In genomic region chr22:45242778-45243191, GRCh38 we compare ENCODE assay signal across 10 cellular contexts. TPM values are rescaled to one million over a fixed set of nuclear protein-coding genes. Genes with fewer than 3 reads are reported as not detected.
A peak's percentile ranks its signal among the peaks of the same experiment; 100 is the strongest.
DNase-seq lines count a peak whose midpoint lies in the region; ATAC-seq and TF ChIP-seq lines count a peak whose summit lies in the region.
"Had no signal": no experiment of that assay in that cellular context is flagged by ENCODE, and none has a peak within 500 bp of the region (broad histone marks: within the 10 kb centered on the region; RNA-seq: fewer than 3 reads in every experiment).

No MANE protein-coding gene starts in this region.

- no peak for TF ChIP-seq CTCF in natural killer cell (IDR thresholded peaks at IDR 0.05)

- no peak for ATAC-seq in natural killer cell
- no peak for ATAC-seq in HG02759 (IDR thresholded peaks at IDR 0.05; ENCODE audit: unreplicated experiment)
- no peak for ATAC-seq in GM19397 (IDR thresholded peaks at IDR 0.05; ENCODE audit: unreplicated experiment)

- no peaks in the 10 kb centered on the region for H3K9me3 Mint-ChIP-seq in natural killer cell
- H3K9me3 Mint-ChIP-seq: naive B cell had no signal

- no peaks in the 10 kb centered on the region for H3K27me3 Mint-ChIP-seq in natural killer cell (ENCODE audit: low read depth in 2 of 2)
- H3K27me3 Mint-ChIP-seq: naive B cell had no signal

- intact Hi-C loops in natural killer cell (cut with micrococcal nuclease), result no loop called here

- H3K4me3 Mint-ChIP-seq in natural killer cell, result peak overlapping the region; percentile 17

- DNase-seq in D341Med (ENCODE audit: low spot score), result peak; percentile 40
- DNase-seq in NCI-H1105 treated with DMSO at 0.1 percent for 48 hours (lab: John Stamatoyannopoulos, UW), result peak; percentile 89
- peak; percentile 36 for DNase-seq in cerebellar cortex (ENCODE audit: low spot score)
- no peak for DNase-seq in natural killer cell
- no peak for DNase-seq in GDM1 (lab: John Stamatoyannopoulos, UW)
- DNase-seq in stimulated activated CD4-positive, alpha-beta T cell treated with anti-CD3 and anti-CD28 coated beads, Interleukin-1b, Interleukin-23, amount 100 ng/mL, for 48 hours, result no peak
- DNase-seq: effector CD8-positive, alpha-beta T cell; naive B cell had no signal

- no peaks in the 10 kb centered on the region for H3K36me3 Mint-ChIP-seq in natural killer cell
- H3K36me3 Mint-ChIP-seq: naive B cell had no signal

- peaks cover 35 to 38% of the 10 kb centered on the region in 2 donors for H3K4me1 Mint-ChIP-seq in natural killer cell

- no peak overlapping the region for H3K27ac Mint-ChIP-seq in natural killer cell

RNA-seq across cellular contexts. Expression of gene KIAA0930, which starts 2.1 kb away (rescaled TPM):
- total RNA-seq in natural killer cell, result 10 to 100 TPM; 32.6 to 39.1 (median 38.4) TPM

RNA-seq across cellular contexts. Expression of gene UPK3A, which starts 42.0 kb away (rescaled TPM):
- total RNA-seq in natural killer cell, result under 1 TPM in 1 of 3 donors, not detected in 2; 0.49 TPM

Comparison
In these comparisons a context has a peak if more than half of its experiments do, and no peak if none do; other contexts are left out.
1. DNase-seq: peak in D341Med (single experiment), NCI-H1105 treated with DMSO at 0.1 percent for 48 hours (single experiment) and cerebellar cortex (single experiment); none in natural killer cell (single experiment), GDM1 (single experiment) and stimulated activated CD4-positive, alpha-beta T cell treated with anti-CD3 and anti-CD28 coated beads, Interleukin-1b, Interleukin-23, amount 100 ng/mL, for 48 hours (single experiment).